ENCODE assay signal across 8 cellular contexts in genomic region chr2:112275887-112276773, GRCh38. TPM values are rescaled to one million over a fixed set of nuclear protein-coding genes. Genes with fewer than 3 reads are reported as not detected.
DNase-seq lines count a peak whose midpoint lies in the region; TF ChIP-seq lines count a peak whose summit lies in the region.

No MANE protein-coding gene starts in this region.

- peak overlapping the region; percentile 91 for H3K4me3 ChIP-seq in fibroblast of villous mesenchyme (ENCODE audit: low read depth, low read length)
- H3K4me3 ChIP-seq in stomach, result peak overlapping the region; percentile 62 to 94 (median 78)

- H3K27ac Mint-ChIP-seq in neural crest cell (ENCODE audit: unreplicated experiment), result peak overlapping the region; percentile 99

- no peaks in the 10 kb centered on the region for H3K9me3 ChIP-seq in stomach

- H3K27me3 Mint-ChIP-seq in neural crest cell (ENCODE audit: low read depth), result no peaks in the 10 kb centered on the region

- no peaks in the 10 kb centered on the region for H3K27me3 ChIP-seq in stomach

- TF ChIP-seq EP300 in stomach (IDR thresholded peaks at IDR 0.05), result no peak

- peak; percentile 84 for DNase-seq in EH (ENCODE audit: low read depth)
- peak; percentile 27 for DNase-seq in GOT3 (lab: John Stamatoyannopoulos, UW)
- DNase-seq in LHCN-M2 (ENCODE audit: low read depth), result peak; percentile 74
- DNase-seq in SHP77 treated with DMSO at 0.1 percent for 48 hours (lab: John Stamatoyannopoulos, UW), result peak; percentile 41
- DNase-seq in activated gamma-delta T cell (lab: John Stamatoyannopoulos, UW), result peak; percentile 68
- peak; percentile 93 for DNase-seq in fibroblast of villous mesenchyme (ENCODE audit: low read depth)
- DNase-seq in neural crest cell (ENCODE audit: low read depth, low spot score), result peak; percentile 69
- peak; percentile 91 for DNase-seq in stomach

- H3K4me1 Mint-ChIP-seq in neural crest cell, result peaks cover 17% of the 10 kb centered on the region

- H3K27ac ChIP-seq in stomach, result peak overlapping the region; percentile 100

- H3K36me3 Mint-ChIP-seq in neural crest cell (ENCODE audit: low read depth), result no peaks in the 10 kb centered on the region

- peaks cover 0 to 28% (median 12%) of the 10 kb centered on the region in 4 donors for H3K4me1 ChIP-seq in stomach

- intact Hi-C loops in stomach (cut with DNase I; ENCODE audit: low total_unique reads), result no loop called here

- 1% methylated on average over 22 to 66 of the region's 66 CpGs for whole genome bisulfite sequencing in stomach, 5 donors

- no peaks in the 10 kb centered on the region for H3K9me3 Mint-ChIP-seq in neural crest cell

- no peak for TF ChIP-seq CTCF in fibroblast of villous mesenchyme (IDR thresholded peaks at IDR 0.05; ENCODE audit: insufficient read depth, low read depth, low read length)
- no peak for TF ChIP-seq CTCF in neural crest cell (conservative IDR thresholded peaks at IDR 0.05)
- no peak for TF ChIP-seq CTCF in stomach (IDR thresholded peaks at IDR 0.05)

- peak overlapping the region; percentile 98 for H3K4me3 Mint-ChIP-seq in neural crest cell

- no peak for TF ChIP-seq POLR2A in stomach (IDR thresholded peaks at IDR 0.05)

- H3K36me3 ChIP-seq in stomach, result no peaks in the 10 kb centered on the region

RNA-seq across cellular contexts. Expression of gene ZC3H6, which starts 0.7 kb away (rescaled TPM):
- 4.4 and 6.2 TPM in 2 replicates for total RNA-seq in LHCN-M2 (2014; rRNA removed)
- polyA plus RNA-seq in LHCN-M2 (2012), result 2.3 TPM
- total RNA-seq in fibroblast of villous mesenchyme, result 2.3 and 3.0 TPM in 2 replicates
- 7.3 and 7.9 TPM in 2 replicates for total RNA-seq in neural crest cell
- 10 to 100 TPM in 2 of 5 donors, 1 to 10 TPM in 3; 1.2 to 15.6 (median 8.0) TPM for total RNA-seq in stomach
- polyA plus RNA-seq in stomach, result 1 to 10 TPM in 2 of 3 donors, under 1 TPM in 1; 0.61 to 1.6 (median 1.2) TPM

RNA-seq across cellular contexts. Expression of gene ZC3H8, which starts 21.3 kb away (rescaled TPM):
- total RNA-seq in LHCN-M2 (2014; rRNA removed), result 3.4 and 5.0 TPM in 2 replicates
- 1.8 TPM for polyA plus RNA-seq in LHCN-M2 (2012)
- total RNA-seq in fibroblast of villous mesenchyme, result 5.5 and 8.2 TPM in 2 replicates
- total RNA-seq in neural crest cell, result 18.3 and 19.4 TPM in 2 replicates
- total RNA-seq in stomach, result 100 to 1,000 TPM in 1 of 5 donors, 10 to 100 TPM in 2, 1 to 10 TPM in 2; 7.8 to 117 (median 10.5) TPM
- polyA plus RNA-seq in stomach, result 1 to 10 TPM; 3.9 to 7.3 (median 6.4) TPM

Comparison
In these comparisons a context has a peak if more than half of its experiments do, and no peak if none do; other contexts are left out.
1. Peak in every context shown above with its lines: DNase-seq, H3K4me3 ChIP-seq and H3K27ac ChIP-seq.
2. DNase-seq: peak in every context shown above with its lines; median percentile 93 in fibroblast of villous mesenchyme; 91 in stomach; 84 in EH; 74 in LHCN-M2; 69 in neural crest cell; 68 in activated gamma-delta T cell; 41 in SHP77 treated with DMSO at 0.1 percent for 48 hours; 27 in GOT3.